Comparison of ENCODE assay signal across 17 cellular contexts in the genomic region with DNA sequence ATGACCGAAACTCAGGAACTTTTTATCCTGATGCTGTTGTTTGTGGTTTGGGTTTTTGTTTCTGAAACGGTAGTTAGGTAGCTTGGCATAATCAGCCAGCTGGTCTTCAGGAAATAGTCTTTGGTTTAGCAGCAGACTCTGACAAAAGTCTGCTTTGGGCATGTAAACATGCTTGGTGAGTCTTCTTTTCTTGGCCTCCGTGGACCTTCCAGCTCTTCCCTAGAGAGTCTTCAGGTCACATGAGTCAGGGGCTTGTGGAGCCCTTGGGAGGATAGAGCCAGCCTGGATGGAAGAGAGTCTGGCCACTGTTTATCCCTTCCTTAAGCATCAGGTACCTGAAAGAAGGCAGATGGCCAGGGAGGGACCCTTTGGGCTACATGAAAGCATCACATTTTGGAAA.
DNase-seq lines count a peak whose midpoint lies in the region; ATAC-seq, FAIRE-seq and TF ChIP-seq lines count a peak whose summit lies in the region.
"Had no signal": no experiment of that assay in that cellular context is flagged by ENCODE, and none has a peak within 500 bp of the region (broad histone marks: within the 10 kb centered on the region; RNA-seq: fewer than 3 reads in every experiment).

No MANE protein-coding gene starts in this region.

- H3K4me3 ChIP-seq in AG04450 (ENCODE audit: low read depth, low read length) (no peak overlapping the region), fibroblast of villous mesenchyme (ENCODE audit: low read depth, low read length) (no peak overlapping the region)
- H3K4me3 ChIP-seq: tibial nerve had no signal

- DNase-seq in AG04450 (ENCODE audit: low read depth, low spot score) (no peak), GM12892 (ENCODE audit: insufficient read length) (no peak), RPMI7951 (ENCODE audit: low read depth) (peak; percentile 61), fibroblast of villous mesenchyme (ENCODE audit: low read depth) (peak; percentile 77), Ammon's horn (ENCODE audit: low spot score) (no peak), pons (ENCODE audit: low spot score) (no peak), NK-92 (lab: John Stamatoyannopoulos, UW; ENCODE audit: unreplicated experiment) (no peak)
- DNase-seq: activated CD4-positive, alpha-beta T cell treated with anti-CD3 and anti-CD28 coated beads, Interleukin-2, amount 50 U/mL, for 48 hours; islet precursor cell; midbrain; NCI-H1436; NCI-H446 treated with DMSO at 0.1 percent for 48 hours had no signal

- no peak for TF ChIP-seq CTCF in AG04450 (IDR thresholded peaks at IDR 0.05; ENCODE audit: low read depth, low read length)
- TF ChIP-seq CTCF in fibroblast of villous mesenchyme (IDR thresholded peaks at IDR 0.05; ENCODE audit: insufficient read depth, low read depth, low read length) = no peak

- H3K9me3 ChIP-seq in AG04450 (ENCODE audit: control insufficient read depth, insufficient read depth, low read length) = no peaks in the 10 kb centered on the region
- H3K9me3 ChIP-seq: tibial nerve had no signal

- POLR2A ChIA-PET in AG04450 (lab: Yijun Ruan, JAX) = interaction anchor here (0.9 to 1.0 kb wide), 2 partner anchors 10 to 16 kb away, joined by 3 to 4 read pairs; no protein-coding TSS in a partner anchor

- TF ChIP-seq POLR2A in GM12892 (IDR thresholded peaks at IDR 0.05; ENCODE audit: low read depth, low read length) = no peak

- CTCF ChIA-PET in AG04450 (lab: Charles Lee) = interaction anchor here (1.4 kb wide), 1 partner anchor 163 kb away, joined by 4 read pairs; no protein-coding TSS in a partner anchor

- no peaks in the 10 kb centered on the region for H3K27me3 ChIP-seq in AG04450 (ENCODE audit: control insufficient read depth, insufficient read depth, low read length)
- H3K27me3 ChIP-seq: tibial nerve had no signal

- FAIRE-seq in GM12892 (lab: Jason Lieb, UNC) = peak; percentile 54
- FAIRE-seq: G401.6 had no signal

- ATAC-seq in HG02970 (IDR thresholded peaks at IDR 0.05; ENCODE audit: low FRiP score, unreplicated experiment) = no peak
- ATAC-seq: Panc1 had no signal

- H3K27ac ChIP-seq in AG04450 (ENCODE audit: low read depth, low read length) = peak overlapping the region; percentile 57
- H3K27ac ChIP-seq: parathyroid adenoma, tibial nerve had no signal

Comparison
In these comparisons a context has a peak if more than half of its experiments do, and no peak if none do; other contexts are left out.
1. DNase-seq: peak in RPMI7951 (single experiment) and fibroblast of villous mesenchyme (single experiment); none in AG04450 (single experiment), GM12892 (single experiment), Ammon's horn (single experiment), pons (single experiment) and NK-92 (single experiment).